Comparison of ENCODE assay signal across 9 cellular contexts in genomic region chr4:1547863-1548637, GRCh38.
DNase-seq lines count a peak whose midpoint lies in the region; ATAC-seq, FAIRE-seq and TF ChIP-seq lines count a peak whose summit lies in the region.
"Had no signal": no experiment of that assay in that cellular context is flagged by ENCODE, and none has a peak within 500 bp of the region (broad histone marks: within the 10 kb centered on the region; RNA-seq: fewer than 3 reads in every experiment).

No MANE protein-coding gene starts in this region.

- peak overlapping the region; percentile 19 for H2AFZ ChIP-seq in keratinocyte (ENCODE audit: control insufficient read depth, low read length)

- no peaks in the 10 kb centered on the region for H3K79me2 ChIP-seq in keratinocyte (ENCODE audit: control insufficient read depth, insufficient read depth, low read length)

- H3K27ac ChIP-seq in CD8-positive, alpha-beta T cell (ENCODE audit: low read depth, low read length), result no peak overlapping the region
- no peak overlapping the region for H3K27ac ChIP-seq in keratinocyte (ENCODE audit: control insufficient read depth, insufficient read depth, low read length)

- POLR2A ChIA-PET in CD8-positive, alpha-beta T cell (lab: Charles Lee), result no interaction called here

- peaks cover 5% of the 10 kb centered on the region for H3K27me3 Mint-ChIP-seq in CD8-positive, alpha-beta T cell (ENCODE audit: low read depth)

- H3K4me1 ChIP-seq in CD8-positive, alpha-beta T cell (ENCODE audit: insufficient read depth, low read length), result peaks cover 20% of the 10 kb centered on the region
- H3K4me1 ChIP-seq in keratinocyte (ENCODE audit: control insufficient read depth, extremely low read depth, insufficient read depth, low read length), result peaks cover 5% of the 10 kb centered on the region

- no peak overlapping the region for H3K9ac ChIP-seq in keratinocyte (ENCODE audit: control insufficient read depth, extremely low read depth, insufficient read depth, low read length)

- no peak overlapping the region for H3K4me3 ChIP-seq in CD8-positive, alpha-beta T cell (ENCODE audit: low read depth, low read length)
- no peak overlapping the region for H3K4me3 ChIP-seq in bronchial epithelial cell (ENCODE audit: low read depth, low read length)
- no peak overlapping the region for H3K4me3 ChIP-seq in keratinocyte (ENCODE audit: control insufficient read depth in 2 of 3, extremely low read depth in 1 of 3, insufficient read depth in 2 of 3, low read depth in 1 of 3, low read length in 3 of 3)

- TF ChIP-seq CTCF in CD8-positive, alpha-beta T cell (IDR thresholded peaks at IDR 0.05), result no peak
- no peak for TF ChIP-seq CTCF in bronchial epithelial cell (IDR thresholded peaks at IDR 0.05; ENCODE audit: insufficient read depth, low read length, severe bottlenecking)
- no peak for TF ChIP-seq CTCF in keratinocyte (optimal IDR thresholded peaks at IDR 0.05 in 1 of 3, IDR thresholded peaks at IDR 0.05 in 1 of 3, conservative IDR thresholded peaks at IDR 0.05 in 1 of 3; ENCODE audit: extremely low read depth in 1 of 3, insufficient read depth in 2 of 3, low read length in 3 of 3)

- H3K9me3 Mint-ChIP-seq in CD8-positive, alpha-beta T cell, result no peaks in the 10 kb centered on the region
- H3K9me3 Mint-ChIP-seq: endodermal cell had no signal

- no peaks in the 10 kb centered on the region for H4K20me1 ChIP-seq in keratinocyte (ENCODE audit: control insufficient read depth, extremely low read depth, insufficient read depth, low read length)

- H3K4me1 Mint-ChIP-seq in CD8-positive, alpha-beta T cell (ENCODE audit: low read depth), result peaks cover 21% of the 10 kb centered on the region
- H3K4me1 Mint-ChIP-seq: endodermal cell had no signal

- CTCF ChIA-PET in CD8-positive, alpha-beta T cell (lab: Charles Lee), result interaction anchor here (0.8 to 2.7 kb wide), 13 partner anchors 8 to 192 kb away, joined by 3 to 9 read pairs (median 6); no protein-coding TSS in a partner anchor

- H3K4me2 ChIP-seq in keratinocyte (ENCODE audit: control insufficient read depth, extremely low read depth, insufficient read depth, low read depth, low read length), result peak overlapping the region; percentile 50

- peak in 1 of 7 experiments; percentile 14 for DNase-seq in CD8-positive, alpha-beta T cell
- DNase-seq in bronchial epithelial cell (ENCODE audit: low read depth) (no peak), keratinocyte (ENCODE audit: low read depth, low spot score) (no peak), pulmonary artery endothelial cell (ENCODE audit: low read depth, low spot score) (peak; percentile 80), hypothalamus (lab: John Stamatoyannopoulos, UW) (no peak)
- DNase-seq in stimulated activated CD4-positive, alpha-beta T cell treated with anti-CD3 and anti-CD28 coated beads, Interleukin-2, amount 100 ng/mL, for 48 hours, result no peak

- H3K9me1 ChIP-seq in keratinocyte (ENCODE audit: control insufficient read depth, extremely low read depth, insufficient read depth, low read length), result no peaks in the 10 kb centered on the region

- FAIRE-seq in bronchial epithelial cell (lab: Jason Lieb, UNC), result peak; percentile 58
- no peak for FAIRE-seq in keratinocyte (lab: Jason Lieb, UNC)

- H3K9me3 ChIP-seq in CD8-positive, alpha-beta T cell (ENCODE audit: low read length), result no peaks in the 10 kb centered on the region
- no peaks in the 10 kb centered on the region for H3K9me3 ChIP-seq in keratinocyte (ENCODE audit: control insufficient read depth, low read depth, low read length)

- no peaks in the 10 kb centered on the region for H3K36me3 ChIP-seq in CD8-positive, alpha-beta T cell (ENCODE audit: insufficient read depth, low read length)
- no peaks in the 10 kb centered on the region for H3K36me3 ChIP-seq in bronchial epithelial cell (ENCODE audit: control insufficient read depth, insufficient read depth, low read length)
- no peaks in the 10 kb centered on the region for H3K36me3 ChIP-seq in keratinocyte (ENCODE audit: control insufficient read depth in 2 of 2, extremely low read depth in 1 of 2, insufficient read depth in 2 of 2, low read length in 2 of 2)

- H3K27me3 ChIP-seq in CD8-positive, alpha-beta T cell (ENCODE audit: insufficient read depth, low read length), result no peaks in the 10 kb centered on the region
- H3K27me3 ChIP-seq in bronchial epithelial cell (ENCODE audit: control insufficient read depth, insufficient read depth, low read length), result peaks cover 2% of the 10 kb centered on the region
- H3K27me3 ChIP-seq in keratinocyte (ENCODE audit: control insufficient read depth, extremely low read depth, insufficient read depth, low read length), result peaks cover 18% of the 10 kb centered on the region

- no peak for ATAC-seq in CD8-positive, alpha-beta T cell
- no peak for ATAC-seq in GM19397 (IDR thresholded peaks at IDR 0.05; ENCODE audit: unreplicated experiment)
- ATAC-seq in HG03521 (IDR thresholded peaks at IDR 0.05; ENCODE audit: unreplicated experiment), result no peak

- no peaks in the 10 kb centered on the region for H3K36me3 Mint-ChIP-seq in CD8-positive, alpha-beta T cell

- H3K4me3 Mint-ChIP-seq in CD8-positive, alpha-beta T cell, result no peak overlapping the region
- H3K4me3 Mint-ChIP-seq: endodermal cell had no signal

- intact Hi-C loops in CD8-positive, alpha-beta T cell (cut with DNase I, micrococcal nuclease), result loop anchor here in 1 of 2 experiments (2.0 to 5.0 kb wide), 2 partner anchors 33 to 36 kb away; no protein-coding TSS in a partner anchor

- dilution Hi-C loops in keratinocyte (cut with MboI; ENCODE audit: extremely low pct_ligation_motif_present, low sequenced_read_pairs), result no loop called here

- peak overlapping the region; percentile 72 for H3K27ac Mint-ChIP-seq in CD8-positive, alpha-beta T cell
- H3K27ac Mint-ChIP-seq: endodermal cell had no signal
